Comparison of ENCODE assay signal across 1 cellular context in genomic region chr3:124035463-124036121, GRCh38.
TF ChIP-seq lines count a peak whose summit lies in the region.

No MANE protein-coding gene starts in this region.

TF ChIP-seq in SK-N-SH treated with all-trans-retinoic acid at 6 μM for 48 hours, 23 proteins besides CTCF, POLR2A, EP300 and RAD21 (continued from another document):
- TF ChIP-seq PATZ1 (CRISPR knock-in tag; IDR thresholded peaks at IDR 0.05; ENCODE audit: borderline replicate concordance) (no peak), ZNF70 (CRISPR knock-in tag; IDR thresholded peaks at IDR 0.05) (no peak), OSR1 (CRISPR knock-in tag; IDR thresholded peaks at IDR 0.05) (no peak), TOX (CRISPR knock-in tag; IDR thresholded peaks at IDR 0.05; ENCODE audit: borderline replicate concordance) (no peak), ZFP30 (CRISPR knock-in tag; IDR thresholded peaks at IDR 0.05) (no peak), ARNTL (CRISPR knock-in tag; IDR thresholded peaks at IDR 0.05; ENCODE audit: borderline replicate concordance, low read depth) (no peak), TSHZ2 (CRISPR knock-in tag; IDR thresholded peaks at IDR 0.05) (no peak)
